18 cellular contexts compared by ENCODE assay signal in the genomic region with DNA sequence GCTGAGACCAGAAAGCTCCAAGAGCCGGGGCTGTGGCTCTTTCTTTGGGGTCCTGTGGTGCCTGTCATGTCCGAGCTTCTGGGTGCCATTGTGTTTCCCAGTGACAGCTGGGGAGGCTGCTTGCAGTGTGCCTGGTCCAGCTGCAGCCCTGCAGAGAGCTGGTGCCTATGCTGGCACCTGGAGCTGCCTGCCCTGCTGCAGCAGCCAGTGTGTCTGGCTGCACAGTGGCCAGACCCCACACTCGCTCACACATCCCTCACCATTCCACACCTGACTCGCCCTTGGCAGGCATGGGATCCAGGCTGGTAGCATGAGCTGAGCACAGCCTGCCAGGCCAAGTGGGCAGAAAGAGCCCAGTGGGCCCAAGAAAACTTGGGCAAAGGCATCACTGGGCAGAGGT.
A peak's percentile ranks its signal among the peaks of the same experiment; 100 is the strongest.
DNase-seq lines count a peak whose midpoint lies in the region; ATAC-seq and TF ChIP-seq lines count a peak whose summit lies in the region.
"Had no signal": no experiment of that assay in that cellular context is flagged by ENCODE, and none has a peak within 500 bp of the region (broad histone marks: within the 10 kb centered on the region; RNA-seq: fewer than 3 reads in every experiment).

No MANE protein-coding gene starts in this region.

- H3K27ac ChIP-seq in heart right ventricle (no peak overlapping the region), lower lobe of right lung (no peak overlapping the region), spleen (no peak overlapping the region)
- H3K27ac ChIP-seq: 22Rv1, BLaER1, C4-2B, GM23248 had no signal

- no peak overlapping the region for H3K4me3 ChIP-seq in heart right ventricle
- no peak overlapping the region for H3K4me3 ChIP-seq in lower lobe of right lung
- no peak overlapping the region for H3K4me3 ChIP-seq in spleen
- H3K4me3 ChIP-seq: BLaER1, GM23248 had no signal

- intact Hi-C loops in left ventricle myocardium superior (cut with micrococcal nuclease): no loop called here
- intact Hi-C loops in heart right ventricle (cut with DNase I): no loop called here
- intact Hi-C loops in lower lobe of right lung (cut with DNase I): no loop called here
- intact Hi-C loops in spleen (cut with DNase I; ENCODE audit: low total_unique reads): no loop called here

- no peak for TF ChIP-seq POLR2A in spleen (IDR thresholded peaks at IDR 0.05)

- H3K9me3 ChIP-seq in heart right ventricle (peaks cover 0 to 6% (median 0%) of the 10 kb centered on the region in 11 donors), lower lobe of right lung (no peaks in the 10 kb centered on the region), spleen (peaks cover 0 to 13% (median 8%) of the 10 kb centered on the region in 8 donors)
- H3K9me3 ChIP-seq: Caco-2 had no signal

- no peaks in the 10 kb centered on the region for H3K27me3 ChIP-seq in heart right ventricle
- H3K27me3 ChIP-seq in lower lobe of right lung (ENCODE audit: low read depth): no peaks in the 10 kb centered on the region
- no peaks in the 10 kb centered on the region for H3K27me3 ChIP-seq in spleen (replicated peaks in 1 of 7)
- H3K27me3 ChIP-seq: BLaER1 had no signal

- ATAC-seq in left ventricle myocardium superior (no peak), heart right ventricle (no peak), lower lobe of right lung (no peak), HG03280 (IDR thresholded peaks at IDR 0.05; ENCODE audit: unreplicated experiment) (no peak), GM18867 (IDR thresholded peaks at IDR 0.05; ENCODE audit: unreplicated experiment) (no peak)
- ATAC-seq: CD8-positive, alpha-beta T cell had no signal

- DNase-seq in left ventricle myocardium superior (peak; percentile 12), heart right ventricle (no peak), lower lobe of right lung (peak; percentile 7), spleen (peak; percentile 63), T-helper 9 cell (no peak)
- DNase-seq: Caco-2; CD4-positive, CD25-positive, alpha-beta regulatory T cell; CD8-positive, alpha-beta T cell; DMS153; DND-41; GM23248; H7; HCEC 1CT had no signal

- H3K4me1 ChIP-seq in heart right ventricle (no peaks in the 10 kb centered on the region), lower lobe of right lung (no peaks in the 10 kb centered on the region), spleen (no peaks in the 10 kb centered on the region)
- H3K4me1 ChIP-seq: BLaER1, Caco-2 had no signal

- H3K36me3 ChIP-seq in heart right ventricle (no peaks in the 10 kb centered on the region), lower lobe of right lung (no peaks in the 10 kb centered on the region), spleen (no peaks in the 10 kb centered on the region)
- H3K36me3 ChIP-seq: BLaER1 had no signal

- TF ChIP-seq CTCF in heart right ventricle (IDR thresholded peaks at IDR 0.05) (no peak), lower lobe of right lung (IDR thresholded peaks at IDR 0.05) (no peak), spleen (IDR thresholded peaks at IDR 0.05 in 8 of 11, conservative IDR thresholded peaks at IDR 0.05 in 3 of 11) (no peak)

- 76 to 92% methylated on average over 4 of the region's 4 CpGs for WGBS in heart right ventricle, 2 donors
- 78 to 89% (median 83%) methylated on average over 4 of the region's 4 CpGs for WGBS in spleen, 5 donors

Comparison
In these comparisons a context has a peak if more than half of its experiments do, and no peak if none do; other contexts are left out.
1. DNase-seq: peak in left ventricle myocardium superior (single experiment), lower lobe of right lung (single experiment) and spleen (single experiment); none in heart right ventricle (0 of 2) and T-helper 9 cell (single experiment).